ENCODE assay signal across 16 cellular contexts in the genomic region with DNA sequence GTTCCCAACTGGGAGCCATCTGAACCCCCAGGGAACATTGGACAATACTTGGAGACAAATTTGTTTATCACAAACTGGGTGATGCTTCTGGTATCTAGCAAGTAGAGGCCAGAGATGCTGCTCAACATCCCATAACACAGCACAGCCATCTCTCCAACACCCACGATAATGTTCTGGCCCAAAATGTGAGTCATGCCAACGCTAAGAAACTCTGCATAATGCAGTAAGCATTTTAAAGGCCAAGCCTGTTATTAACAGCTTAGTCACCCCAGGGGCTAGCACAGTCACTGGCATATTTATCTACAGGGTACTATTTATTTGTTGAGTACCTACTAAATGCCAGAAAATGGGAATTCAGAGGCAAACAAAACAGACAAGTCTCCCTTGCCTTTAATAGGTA.
A peak's percentile ranks its signal among the peaks of the same experiment; 100 is the strongest.
DNase-seq lines count a peak whose midpoint lies in the region; ATAC-seq, FAIRE-seq and TF ChIP-seq lines count a peak whose summit lies in the region.
"Had no signal": no experiment of that assay in that cellular context is flagged by ENCODE, and none has a peak within 500 bp of the region (broad histone marks: within the 10 kb centered on the region; RNA-seq: fewer than 3 reads in every experiment).

No MANE protein-coding gene starts in this region.

- no peaks in the 10 kb centered on the region for H3K9me3 ChIP-seq in Peyer's patch
- H3K9me3 ChIP-seq: right lobe of liver, SK-N-SH had no signal

- H3K36me3 ChIP-seq in Peyer's patch: no peaks in the 10 kb centered on the region
- H3K36me3 ChIP-seq: right lobe of liver had no signal

- no peak overlapping the region for H3K4me3 ChIP-seq in fibroblast of pulmonary artery (replicated peaks; ENCODE audit: low read depth, low read length)
- H3K4me3 ChIP-seq in Peyer's patch: no peak overlapping the region
- H3K4me3 ChIP-seq: lung, right lobe of liver had no signal

- no peak overlapping the region for H3K27ac ChIP-seq in Peyer's patch
- H3K27ac ChIP-seq: right lobe of liver had no signal

- no peak for TF ChIP-seq POLR2A in Peyer's patch (IDR thresholded peaks at IDR 0.05)

- peak; percentile 94 for FAIRE-seq in urothelium cell line (lab: Jason Lieb, UNC)
- FAIRE-seq: endometrium had no signal

- no peak for ATAC-seq in HG03457 (IDR thresholded peaks at IDR 0.05; ENCODE audit: unreplicated experiment)
- ATAC-seq: HCT116, right lobe of liver had no signal

- DNase-seq in GM04504 (ENCODE audit: low read depth): peak; percentile 46
- DNase-seq in T1000 (lab: John Stamatoyannopoulos, UW): peak; percentile 14
- peak; percentile 25 for DNase-seq in fibroblast of pulmonary artery (ENCODE audit: low read depth)
- DNase-seq in urothelium cell line (ENCODE audit: low spot score): peak; percentile 68
- DNase-seq in Peyer's patch: no peak
- DNase-seq in NCI-H69 (lab: John Stamatoyannopoulos, UW): no peak
- DNase-seq: activated gamma-delta T cell; NCI-H2171; nephron progenitor cell; right lobe of liver; SK-N-SH; stimulated activated CD4-positive, alpha-beta T cell treated with anti-CD3 and anti-CD28 coated beads, Interleukin-4, amount 100 ng/mL, for 24 hours had no signal

- no peaks in the 10 kb centered on the region for H3K4me1 ChIP-seq in Peyer's patch
- H3K4me1 ChIP-seq: right lobe of liver had no signal

- no peak for TF ChIP-seq CTCF in fibroblast of pulmonary artery (IDR thresholded peaks at IDR 0.05; ENCODE audit: low read length, missing control alignments)
- no peak for TF ChIP-seq CTCF in Peyer's patch (IDR thresholded peaks at IDR 0.05)

- H3K27me3 ChIP-seq in Peyer's patch: no peaks in the 10 kb centered on the region
- H3K27me3 ChIP-seq: right lobe of liver had no signal

Comparison
In these comparisons a context has a peak if more than half of its experiments do, and no peak if none do; other contexts are left out.
1. DNase-seq: peak in GM04504 (single experiment), T1000 (single experiment), fibroblast of pulmonary artery (single experiment) and urothelium cell line (single experiment); none in Peyer's patch (0 of 3) and NCI-H69 (single experiment).